In the genomic region with DNA sequence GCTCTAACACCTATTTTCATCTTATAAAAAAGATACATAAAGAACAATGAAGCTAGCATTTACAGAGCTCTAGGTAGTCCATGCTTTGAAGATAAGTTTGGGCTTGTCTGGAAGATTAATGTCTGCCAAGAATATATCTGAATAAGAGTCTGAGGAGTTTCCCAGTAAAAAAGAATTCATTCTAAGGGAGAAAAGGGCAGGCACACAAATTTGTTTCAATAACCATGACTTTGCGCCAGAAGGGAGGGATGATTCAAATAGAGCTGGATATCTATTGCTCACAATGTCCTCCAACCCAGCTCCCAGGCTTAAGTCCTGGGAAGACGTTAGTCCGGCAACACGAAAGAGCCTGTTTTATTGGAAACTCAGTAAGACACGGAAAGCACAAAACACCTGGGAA, we compare ENCODE assay signal across 24 cellular contexts. TPM values are rescaled to one million over a fixed set of nuclear protein-coding genes. Genes with fewer than 3 reads are reported as not detected.
A peak's percentile ranks its signal among the peaks of the same experiment; 100 is the strongest.
DNase-seq lines count a peak whose midpoint lies in the region; ATAC-seq, FAIRE-seq and TF ChIP-seq lines count a peak whose summit lies in the region.
"Had no signal": no experiment of that assay in that cellular context is flagged by ENCODE, and none has a peak within 500 bp of the region (broad histone marks: within the 10 kb centered on the region; RNA-seq: fewer than 3 reads in every experiment).

No MANE protein-coding gene starts in this region.

- H3K4me1 Mint-ChIP-seq in activated CD4-positive, alpha-beta T cell treated with anti-CD3 and anti-CD28 coated beads, Interleukin-2, amount 10 ng/mL, durations not matched to agents 24 days and 14 days = no peaks in the 10 kb centered on the region
- H3K4me1 Mint-ChIP-seq in activated CD4-positive, alpha-beta T cell treated with anti-CD3 and anti-CD28 coated beads for 36 hours = peaks cover 3% of the 10 kb centered on the region
- H3K4me1 Mint-ChIP-seq in mesothelial cell of epicardium = peaks cover 34% of the 10 kb centered on the region
- H3K4me1 Mint-ChIP-seq: B cell; CD4-positive, CD25-positive, alpha-beta regulatory T cell; CD8-positive, alpha-beta memory T cell had no signal

- H3K36me3 Mint-ChIP-seq in activated CD4-positive, alpha-beta T cell treated with anti-CD3 and anti-CD28 coated beads, Interleukin-2, amount 10 ng/mL, durations not matched to agents 24 days and 14 days (ENCODE audit: low read depth) = no peaks in the 10 kb centered on the region
- H3K36me3 Mint-ChIP-seq in activated CD4-positive, alpha-beta T cell treated with anti-CD3 and anti-CD28 coated beads for 36 hours (ENCODE audit: low read depth) = no peaks in the 10 kb centered on the region
- peaks cover 4% of the 10 kb centered on the region for H3K36me3 Mint-ChIP-seq in mesothelial cell of epicardium
- H3K36me3 Mint-ChIP-seq: CD4-positive, CD25-positive, alpha-beta regulatory T cell; CD8-positive, alpha-beta memory T cell had no signal

- no peak for ATAC-seq in activated CD4-positive, alpha-beta T cell treated with anti-CD3 and anti-CD28 coated beads for 36 hours
- ATAC-seq in esophagus mucosa (peak; percentile 49), Right ventricle myocardium superior (ENCODE audit: poor library complexity) (no peak)

- H3K4me3 ChIP-seq in bronchial epithelial cell (ENCODE audit: low read depth, low read length) = no peak overlapping the region
- H3K4me3 ChIP-seq: BLaER1, HAP-1 had no signal

- TF ChIP-seq CTCF in bronchial epithelial cell (IDR thresholded peaks at IDR 0.05; ENCODE audit: insufficient read depth, low read length, severe bottlenecking) (no peak), mesothelial cell of epicardium (IDR thresholded peaks at IDR 0.05; ENCODE audit: unreplicated experiment) (no peak)

- CTCF ChIA-PET in activated CD4-positive, alpha-beta T cell treated with anti-CD3 and anti-CD28 coated beads for 36 hours (lab: Charles Lee) = interaction anchor here (1.2 kb wide), 1 partner anchor 13 kb away, joined by 3 read pairs; no protein-coding TSS in a partner anchor

- POLR2A ChIA-PET in activated CD4-positive, alpha-beta T cell treated with anti-CD3 and anti-CD28 coated beads for 36 hours (lab: Charles Lee) = no interaction called here

- no peaks in the 10 kb centered on the region for H3K27me3 ChIP-seq in bronchial epithelial cell (ENCODE audit: control insufficient read depth, insufficient read depth, low read length)
- H3K27me3 ChIP-seq: BLaER1 had no signal

- no peak overlapping the region for H3K27ac Mint-ChIP-seq in activated CD4-positive, alpha-beta T cell treated with anti-CD3 and anti-CD28 coated beads, Interleukin-2, amount 10 ng/mL, durations not matched to agents 24 days and 14 days
- H3K27ac Mint-ChIP-seq in activated CD4-positive, alpha-beta T cell treated with anti-CD3 and anti-CD28 coated beads for 36 hours = no peak overlapping the region
- peak overlapping the region; percentile 71 for H3K27ac Mint-ChIP-seq in mesothelial cell of epicardium
- H3K27ac Mint-ChIP-seq: B cell; CD4-positive, CD25-positive, alpha-beta regulatory T cell; CD8-positive, alpha-beta memory T cell; HFFc6 had no signal

- no peaks in the 10 kb centered on the region for H3K36me3 ChIP-seq in bronchial epithelial cell (ENCODE audit: control insufficient read depth, insufficient read depth, low read length)
- H3K36me3 ChIP-seq: BLaER1, HAP-1 had no signal

- no peak overlapping the region for H3K4me3 Mint-ChIP-seq in activated CD4-positive, alpha-beta T cell treated with anti-CD3 and anti-CD28 coated beads, Interleukin-2, amount 10 ng/mL, durations not matched to agents 24 days and 14 days
- H3K4me3 Mint-ChIP-seq in activated CD4-positive, alpha-beta T cell treated with anti-CD3 and anti-CD28 coated beads for 36 hours = no peak overlapping the region
- no peak overlapping the region for H3K4me3 Mint-ChIP-seq in mesothelial cell of epicardium
- H3K4me3 Mint-ChIP-seq: B cell; CD4-positive, CD25-positive, alpha-beta regulatory T cell; CD8-positive, alpha-beta memory T cell; HFFc6 had no signal

- H3K27me3 Mint-ChIP-seq in activated CD4-positive, alpha-beta T cell treated with anti-CD3 and anti-CD28 coated beads, Interleukin-2, amount 10 ng/mL, durations not matched to agents 24 days and 14 days = peaks cover 21% of the 10 kb centered on the region
- peaks cover 23% of the 10 kb centered on the region for H3K27me3 Mint-ChIP-seq in activated CD4-positive, alpha-beta T cell treated with anti-CD3 and anti-CD28 coated beads for 36 hours
- no peaks in the 10 kb centered on the region for H3K27me3 Mint-ChIP-seq in mesothelial cell of epicardium (ENCODE audit: low read depth)

- H3K9me3 Mint-ChIP-seq in activated CD4-positive, alpha-beta T cell treated with anti-CD3 and anti-CD28 coated beads, Interleukin-2, amount 10 ng/mL, durations not matched to agents 24 days and 14 days = peaks cover 9% of the 10 kb centered on the region
- peaks cover 1% of the 10 kb centered on the region for H3K9me3 Mint-ChIP-seq in activated CD4-positive, alpha-beta T cell treated with anti-CD3 and anti-CD28 coated beads for 36 hours (ENCODE audit: low read depth)
- peaks cover 1% of the 10 kb centered on the region for H3K9me3 Mint-ChIP-seq in mesothelial cell of epicardium
- H3K9me3 Mint-ChIP-seq: CD8-positive, alpha-beta memory T cell; HFFc6 had no signal

- FAIRE-seq in bronchial epithelial cell (lab: Jason Lieb, UNC) = no peak
- FAIRE-seq: A204.1, D721Med, GM12891, GM18507, H54 had no signal

- DNase-seq in activated CD4-positive, alpha-beta T cell treated with anti-CD3 and anti-CD28 coated beads, Interleukin-2, amount 10 ng/mL, durations not matched to agents 24 days and 14 days = peak; percentile 9
- no peak for DNase-seq in activated CD4-positive, alpha-beta T cell treated with anti-CD3 and anti-CD28 coated beads for 36 hours
- peak; percentile 42 for DNase-seq in bronchial epithelial cell (ENCODE audit: low read depth)
- no peak for DNase-seq in mesothelial cell of epicardium (ENCODE audit: low spot score in 2 of 2, unreplicated experiment in 2 of 2)
- DNase-seq in cerebellum (ENCODE audit: low spot score) = no peak
- no peak for DNase-seq in Right ventricle myocardium superior
- DNase-seq in hypothalamus (lab: John Stamatoyannopoulos, UW) = no peak
- DNase-seq: CD4-positive, CD25-positive, alpha-beta regulatory T cell; CD8-positive, alpha-beta memory T cell; DMS 273 treated with DMSO at 0.1 percent for 48 hours; DMS79; EL; GF-D8; GOT3; HFFc6 had no signal

- intact Hi-C loops in activated CD4-positive, alpha-beta T cell treated with anti-CD3 and anti-CD28 coated beads, Interleukin-2, amount 10 ng/mL, durations not matched to agents 24 days and 14 days (cut with micrococcal nuclease) = no loop called here
- intact Hi-C loops in activated CD4-positive, alpha-beta T cell treated with anti-CD3 and anti-CD28 coated beads for 36 hours (cut with DNase I, micrococcal nuclease) = loop anchor here in 1 of 2 experiments (5.0 kb wide), 1 partner anchor 69 kb away; no protein-coding TSS in a partner anchor
- intact Hi-C loops in Right ventricle myocardium superior (cut with DNase I) = no loop called here

RNA-seq across cellular contexts. Expression of gene TTLL7, which starts 9.7 kb away (rescaled TPM):
- 0.28 and 0.58 TPM in 2 replicates for total RNA-seq in activated CD4-positive, alpha-beta T cell treated with anti-CD3 and anti-CD28 coated beads, Interleukin-2, amount 10 ng/mL, durations not matched to agents 24 days and 14 days
- 1 to 10 TPM; 1.4 to 2.6 TPM for total RNA-seq in activated CD4-positive, alpha-beta T cell treated with anti-CD3 and anti-CD28 coated beads for 36 hours
- 0.79 and 1.2 TPM in 2 replicates for total RNA-seq in bronchial epithelial cell
- 2.2 TPM for total RNA-seq in esophagus mucosa
- total RNA-seq in mesothelial cell of epicardium = 12.7 to 13.3 TPM (median 12.7 TPM) in 3 replicates
- 117 TPM for total RNA-seq in cerebellum
- total RNA-seq in Right ventricle myocardium superior = 3.6 TPM
- total RNA-seq: B cell had no signal

Comparison
In these comparisons a context has a peak if more than half of its experiments do, and no peak if none do; other contexts are left out.
1. DNase-seq: peak in activated CD4-positive, alpha-beta T cell treated with anti-CD3 and anti-CD28 coated beads, Interleukin-2, amount 10 ng/mL, durations not matched to agents 24 days and 14 days (single experiment) and bronchial epithelial cell (single experiment); none in activated CD4-positive, alpha-beta T cell treated with anti-CD3 and anti-CD28 coated beads for 36 hours (single experiment), mesothelial cell of epicardium (0 of 2), cerebellum (single experiment), Right ventricle myocardium superior (single experiment) and hypothalamus (0 of 51).